Comparison of ENCODE assay signal across 8 cellular contexts in genomic region chr3:14947105-14947885, GRCh38. TPM values are rescaled to one million over a fixed set of nuclear protein-coding genes. Genes with fewer than 3 reads are reported as not detected.
DNase-seq lines count a peak whose midpoint lies in the region; ATAC-seq and TF ChIP-seq lines count a peak whose summit lies in the region.

Gene NR2C2 (plus strand): TSS chr3:14947583. CDS start chr3:15003915, 56,332 bp downstream.

- H2AFZ ChIP-seq in GM23338 (peak within 1 kb of the TSS; percentile 53; the same call in 1 of the 2 replicates), neuron (ENCODE audit: low read depth, low read length) (peak within 1 kb of the TSS; percentile 82)

- H3K4me1 ChIP-seq in GM23338 (ENCODE audit: insufficient read depth), result peaks cover 37% of the 10 kb centered on the region
- peaks cover 3% of the 10 kb centered on the region; the same call in 1 of the 2 replicates for H3K4me1 ChIP-seq in SJCRH30
- peaks cover 10% of the 10 kb centered on the region for H3K4me1 ChIP-seq in foreskin keratinocyte
- peaks cover 24% of the 10 kb centered on the region for H3K4me1 ChIP-seq in neuron (ENCODE audit: insufficient read depth, low read length)

- peaks cover 51% of the 10 kb centered on the region for H4K20me1 ChIP-seq in GM23338 (replicated peaks; ENCODE audit: insufficient read depth)

- peaks cover 3% of the 10 kb centered on the region for H3K27me3 Mint-ChIP-seq in GM23338 (ENCODE audit: insufficient read depth, low read depth, poor library complexity)

- H3K4me3 ChIP-seq in GM23338, result peak within 1 kb of the TSS; percentile 97
- H3K4me3 ChIP-seq in LNCaP clone FGC (ENCODE audit: low read depth, low read length), result peak within 1 kb of the TSS; percentile 86
- H3K4me3 ChIP-seq in SJCRH30, result peak within 1 kb of the TSS; percentile 99
- peak within 1 kb of the TSS; percentile 99 for H3K4me3 ChIP-seq in neuron (ENCODE audit: low read length)

- H3K36me3 ChIP-seq in GM23338 (ENCODE audit: insufficient read depth) (peaks cover 23% of the 10 kb centered on the region; the same call in 1 of the 2 replicates), SJCRH30 (peaks cover 22% of the 10 kb centered on the region), neuron (ENCODE audit: insufficient read depth, low read length) (peaks cover 43% of the 10 kb centered on the region)

- H3K4me3 Mint-ChIP-seq in GM23338, result peak within 1 kb of the TSS; percentile 88

- H3K36me3 Mint-ChIP-seq in GM23338 (ENCODE audit: low read depth), result peaks cover 44% of the 10 kb centered on the region

- peak within 1 kb of the TSS; percentile 94 for H3K4me2 ChIP-seq in GM23338

- peaks cover 87% of the 10 kb centered on the region for H3K79me2 ChIP-seq in GM23338 (replicated peaks; ENCODE audit: insufficient read depth)

- TF ChIP-seq CTCF in GM23338 (conservative IDR thresholded peaks at IDR 0.05; ENCODE audit: low read depth in 2 of 2) (no peak), LNCaP clone FGC (IDR thresholded peaks at IDR 0.05; ENCODE audit: control insufficient read depth, extremely low read depth, insufficient read depth) (no peak), foreskin keratinocyte (conservative IDR thresholded peaks at IDR 0.05) (no peak)

- H3K27ac ChIP-seq in GM23338 (ENCODE audit: low read depth) (peak within 1 kb of the TSS; percentile 99), SJCRH30 (peak within 1 kb of the TSS; percentile 100), foreskin keratinocyte (peak within 1 kb of the TSS; percentile 97)

- no peaks in the 10 kb centered on the region; the same call in 1 of the 2 replicates for H3F3A ChIP-seq in GM23338 (replicated peaks; ENCODE audit: low read depth)

- peak; percentile 52 for ATAC-seq in GM23338
- ATAC-seq in foreskin keratinocyte, result peak; percentile 58

- DNase-seq in EH (ENCODE audit: low read depth) (peak; percentile 83), GM23338 (ENCODE audit: low spot score) (peak; percentile 85), LNCaP clone FGC (ENCODE audit: low read depth) (peak; percentile 23), SJCRH30 (peak; percentile 67 to 77), activated gamma-delta T cell treated with Interleukin-2 at 50 U/mL for 16 hours (peak; percentile 85), foreskin keratinocyte (peak in 1 of 2 donors; percentile 61), stromal cell of bone marrow (ENCODE audit: low read depth) (peak; percentile 68)

- H3K9me2 ChIP-seq in GM23338 (ENCODE audit: insufficient read depth), result no peaks in the 10 kb centered on the region

- no peaks in the 10 kb centered on the region for H3K9me3 Mint-ChIP-seq in GM23338

- H3K9me3 ChIP-seq in SJCRH30 (replicated peaks) (no peaks in the 10 kb centered on the region), neuron (ENCODE audit: low read length) (no peaks in the 10 kb centered on the region)

- H3K27me3 ChIP-seq in GM23338 (ENCODE audit: insufficient read depth) (no peaks in the 10 kb centered on the region), SJCRH30 (no peaks in the 10 kb centered on the region), foreskin keratinocyte (no peaks in the 10 kb centered on the region), neuron (ENCODE audit: insufficient read depth, low read length) (no peaks in the 10 kb centered on the region)

- peaks cover 33% of the 10 kb centered on the region for H3K4me1 Mint-ChIP-seq in GM23338

- peak within 1 kb of the TSS; percentile 100 for H3K27ac Mint-ChIP-seq in GM23338

TF ChIP-seq in GM23338, 12 proteins besides CTCF, POLR2A, EP300 and RAD21:
- TF ChIP-seq POLR2AphosphoS5 (IDR thresholded peaks at IDR 0.05; ENCODE audit: low read depth) (peak; percentile 75; the same call in 1 of the 2 replicates), CREB1 (CRISPR knock-in tag; IDR thresholded peaks at IDR 0.05; ENCODE audit: low read depth) (peak; percentile 22; the same call in 1 of the 2 replicates)
- TF ChIP-seq, protein P1, sequence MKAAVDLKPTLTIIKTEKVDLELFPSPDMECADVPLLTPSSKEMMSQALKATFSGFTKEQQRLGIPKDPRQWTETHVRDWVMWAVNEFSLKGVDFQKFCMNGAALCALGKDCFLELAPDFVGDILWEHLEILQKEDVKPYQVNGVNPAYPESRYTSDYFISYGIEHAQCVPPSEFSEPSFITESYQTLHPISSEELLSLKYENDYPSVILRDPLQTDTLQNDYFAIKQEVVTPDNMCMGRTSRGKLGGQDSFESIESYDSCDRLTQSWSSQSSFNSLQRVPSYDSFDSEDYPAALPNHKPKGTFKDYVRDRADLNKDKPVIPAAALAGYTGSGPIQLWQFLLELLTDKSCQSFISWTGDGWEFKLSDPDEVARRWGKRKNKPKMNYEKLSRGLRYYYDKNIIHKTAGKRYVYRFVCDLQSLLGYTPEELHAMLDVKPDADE (IDR thresholded peaks at IDR 0.05), result no peak
TF ChIP-seq in GM23338: peak in this region for 2.

RNA-seq across cellular contexts. Expression of gene NR2C2, which starts in this region (rescaled TPM):
- total RNA-seq in GM23338 (2014; rRNA removed; shearing (Covaris generic)), result 57.2 and 58.2 TPM in 2 replicates
- polyA plus RNA-seq in GM23338 (2016; fragmentation: Nextera tagmentation; extraction: Ambion mirVana) (11.4 and 12.0 TPM in 2 replicates), foreskin keratinocyte (2.9 and 3.4 TPM in 2 replicates)
- 27.0 and 27.2 TPM in 2 replicates for total RNA-seq in SJCRH30 (2014; rRNA removed; shearing (Covaris generic))
- total RNA-seq in foreskin keratinocyte, result 18.4 and 20.4 TPM in 2 replicates
